1 cellular context compared by ENCODE assay signal in genomic region chr11:120337896-120338840, GRCh38.
A peak's percentile ranks its signal among the peaks of the same experiment; 100 is the strongest.
TF ChIP-seq lines count a peak whose summit lies in the region.

No MANE protein-coding gene starts in this region.

TF ChIP-seq in K562, 482 proteins besides CTCF, POLR2A, EP300 and RAD21 (continued from another document):
- TF ChIP-seq CHD7 (IDR thresholded peaks at IDR 0.05; ENCODE audit: low read depth, low read length) (peak; percentile 92), MLLT1 (IDR thresholded peaks at IDR 0.05) (peak in 1 of 2 experiments; percentile 58; a peak in 1 of 4 replicates), GABPA (tag; conservative IDR thresholded peaks at IDR 0.05; ENCODE audit: low read depth) (0 out of 2 replicates have a peak, but pooled peaks have one; percentile 44), KDM5B (IDR thresholded peaks at IDR 0.05; ENCODE audit: insufficient replicate concordance, low read depth, low read length) (peak; percentile 14), C11orf30 (IDR thresholded peaks at IDR 0.05; ENCODE audit: low read depth) (0 out of 2 replicates have a peak, but pooled peaks have one; percentile 48), ZKSCAN8 (CRISPR knock-in tag; IDR thresholded peaks at IDR 0.05) (0 out of 2 replicates have a peak, but pooled peaks have one; percentile 6), ZBTB40 (IDR thresholded peaks at IDR 0.05) (peak; percentile 11; the same call in 1 of the 2 replicates), ZBTB40 (CRISPR knock-in tag; IDR thresholded peaks at IDR 0.05) (no peak)
